18 cellular contexts compared by ENCODE assay signal in the genomic region with DNA sequence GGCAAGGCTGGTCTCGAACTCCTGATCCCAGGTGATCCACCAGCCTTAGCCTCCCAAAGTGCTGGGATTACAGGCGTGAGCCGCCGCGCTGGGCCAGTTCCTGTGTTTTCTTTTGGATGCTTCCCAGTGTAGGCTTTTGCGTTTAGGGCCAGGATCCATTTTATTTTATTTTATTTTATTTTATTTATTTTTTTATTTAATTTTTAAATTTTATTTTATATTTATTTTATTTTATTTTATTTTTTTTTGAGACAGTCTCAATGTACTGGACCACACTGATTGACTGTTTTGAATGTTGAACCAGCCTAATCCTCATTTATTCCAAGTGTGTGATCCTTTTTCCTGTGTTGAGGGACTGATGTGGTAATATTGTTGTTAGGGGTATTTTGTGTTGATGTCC. TPM values are rescaled to one million over a fixed set of nuclear protein-coding genes. Genes with fewer than 3 reads are reported as not detected.
DNase-seq lines count a peak whose midpoint lies in the region; ATAC-seq and TF ChIP-seq lines count a peak whose summit lies in the region.
"Had no signal": no experiment of that assay in that cellular context is flagged by ENCODE, and none has a peak within 500 bp of the region (broad histone marks: within the 10 kb centered on the region; RNA-seq: fewer than 3 reads in every experiment).

No MANE protein-coding gene starts in this region.

- CTCF ChIA-PET in WTC11 (lab: Charles Lee) = interaction anchor here (0.6 kb wide), 1 partner anchor 130 kb away, joined by 3 read pairs; no protein-coding TSS in a partner anchor

- H3K4me3 Mint-ChIP-seq in activated naive CD4-positive, alpha-beta T cell treated with anti-CD3 and anti-CD28 coated beads, Interleukin-2, amount 50 U/mL, for 24 hours = no peak overlapping the region
- H3K4me3 Mint-ChIP-seq in WTC11 = no peak overlapping the region
- H3K4me3 Mint-ChIP-seq: B cell; CD8-positive, alpha-beta T cell; GM23338; H9 had no signal

- peaks cover 6% of the 10 kb centered on the region for H3K4me1 Mint-ChIP-seq in activated naive CD4-positive, alpha-beta T cell treated with anti-CD3 and anti-CD28 coated beads, Interleukin-2, amount 50 U/mL, for 24 hours
- H3K4me1 Mint-ChIP-seq in WTC11 = peaks cover 16% of the 10 kb centered on the region

- H3K36me3 Mint-ChIP-seq in activated naive CD4-positive, alpha-beta T cell treated with anti-CD3 and anti-CD28 coated beads, Interleukin-2, amount 50 U/mL, for 24 hours = peaks cover 2% of the 10 kb centered on the region
- no peaks in the 10 kb centered on the region for H3K36me3 Mint-ChIP-seq in activated naive CD4-positive, alpha-beta T cell treated with anti-CD3 and anti-CD28 coated beads, Interleukin-2, amount 50 U/mL, for 72 hours
- peaks cover 5% of the 10 kb centered on the region; the same call in 1 of the 2 replicates for H3K36me3 Mint-ChIP-seq in WTC11
- H3K36me3 Mint-ChIP-seq: CD4-positive, CD25-positive, alpha-beta regulatory T cell; CD8-positive, alpha-beta T cell had no signal

- no peak for ATAC-seq in activated naive CD4-positive, alpha-beta T cell treated with anti-CD3 and anti-CD28 coated beads, Interleukin-2, amount 50 U/mL, for 72 hours
- no peak for ATAC-seq in WTC11
- ATAC-seq: CD8-positive, alpha-beta T cell; GM23338; HCT116 had no signal

- TF ChIP-seq CTCF in WTC11 (IDR thresholded peaks at IDR 0.05) (no peak), osteoblast (IDR thresholded peaks at IDR 0.05; ENCODE audit: extremely low read depth, low read depth, low read length) (no peak)

- no peaks in the 10 kb centered on the region for H3K36me3 ChIP-seq in osteoblast (ENCODE audit: insufficient read depth, low read length)
- H3K36me3 ChIP-seq: BLaER1 had no signal

- H3K9me3 Mint-ChIP-seq in activated naive CD4-positive, alpha-beta T cell treated with anti-CD3 and anti-CD28 coated beads, Interleukin-2, amount 50 U/mL, for 24 hours = no peaks in the 10 kb centered on the region
- no peaks in the 10 kb centered on the region for H3K9me3 Mint-ChIP-seq in activated naive CD4-positive, alpha-beta T cell treated with anti-CD3 and anti-CD28 coated beads, Interleukin-2, amount 50 U/mL, for 72 hours
- H3K9me3 Mint-ChIP-seq in WTC11 = peaks cover 7% of the 10 kb centered on the region

- peaks cover 8% of the 10 kb centered on the region for H3K4me1 ChIP-seq in osteoblast (ENCODE audit: insufficient read depth, low read length)

- no peaks in the 10 kb centered on the region for H3K27me3 ChIP-seq in osteoblast (ENCODE audit: insufficient read depth, low read length)

- H3K9me3 ChIP-seq in osteoblast (ENCODE audit: low read depth, low read length) = no peaks in the 10 kb centered on the region
- H3K9me3 ChIP-seq: BLaER1 had no signal

- no peak for DNase-seq in activated naive CD4-positive, alpha-beta T cell treated with anti-CD3 and anti-CD28 coated beads, Interleukin-2, amount 50 U/mL, for 72 hours (ENCODE audit: low spot score in 2 of 2)
- DNase-seq in WTC11 (ENCODE audit: low spot score) (no peak), osteoblast (ENCODE audit: insufficient read length, low spot score, missing footprints) (peak; percentile 56)
- no peak for DNase-seq in effector CD8-positive, alpha-beta T cell (lab: John Stamatoyannopoulos, UW)
- no peak for DNase-seq in central memory CD4-positive, alpha-beta T cell
- DNase-seq: CD4-positive, CD25-positive, alpha-beta regulatory T cell; CD8-positive, alpha-beta T cell; DMS 273 treated with DMSO at 0.1 percent for 48 hours; DMS79; EL; GF-D8; H9 had no signal

- H3K27ac ChIP-seq in osteoblast (ENCODE audit: low read depth, low read length) = no peak overlapping the region
- H3K27ac ChIP-seq: BLaER1, C4-2B had no signal

- H3K27me3 Mint-ChIP-seq in activated naive CD4-positive, alpha-beta T cell treated with anti-CD3 and anti-CD28 coated beads, Interleukin-2, amount 50 U/mL, for 24 hours = peaks cover under 1% of the 10 kb centered on the region
- H3K27me3 Mint-ChIP-seq in WTC11 (ENCODE audit: low read depth) = peaks cover 6% of the 10 kb centered on the region

- POLR2A ChIA-PET in WTC11 (lab: Charles Lee) = no interaction called here

- no peak overlapping the region for H3K4me3 ChIP-seq in osteoblast (ENCODE audit: insufficient read depth, low read length)
- H3K4me3 ChIP-seq: BLaER1, GM23338 had no signal

- no peak overlapping the region for H2AFZ ChIP-seq in osteoblast (ENCODE audit: low read length)
- H2AFZ ChIP-seq: GM23338 had no signal

- H3K27ac Mint-ChIP-seq in activated naive CD4-positive, alpha-beta T cell treated with anti-CD3 and anti-CD28 coated beads, Interleukin-2, amount 50 U/mL, for 24 hours = peak overlapping the region; percentile 8
- H3K27ac Mint-ChIP-seq in activated naive CD4-positive, alpha-beta T cell treated with anti-CD3 and anti-CD28 coated beads, Interleukin-2, amount 50 U/mL, for 72 hours = no peak overlapping the region
- H3K27ac Mint-ChIP-seq in WTC11 = no peak overlapping the region
- H3K27ac Mint-ChIP-seq: B cell; CD4-positive, CD25-positive, alpha-beta regulatory T cell; CD8-positive, alpha-beta T cell; GM23338; H9 had no signal

- H3K4me2 ChIP-seq in osteoblast (ENCODE audit: insufficient read depth, low read length) = no peak overlapping the region
- H3K4me2 ChIP-seq: BLaER1, GM23338 had no signal

- no peaks in the 10 kb centered on the region for H4K20me1 ChIP-seq in osteoblast (ENCODE audit: insufficient read depth, low read length)
- H4K20me1 ChIP-seq: BLaER1 had no signal

- no peaks in the 10 kb centered on the region for H3K79me2 ChIP-seq in osteoblast (ENCODE audit: insufficient read depth, low read length)

TF ChIP-seq in WTC11, 78 proteins besides CTCF, POLR2A, EP300 and RAD21:
- TF ChIP-seq NFYB (CRISPR knock-in tag; conservative IDR thresholded peaks at IDR 0.05; ENCODE audit: low read depth) = no peak
- TF ChIP-seq, protein P1, sequence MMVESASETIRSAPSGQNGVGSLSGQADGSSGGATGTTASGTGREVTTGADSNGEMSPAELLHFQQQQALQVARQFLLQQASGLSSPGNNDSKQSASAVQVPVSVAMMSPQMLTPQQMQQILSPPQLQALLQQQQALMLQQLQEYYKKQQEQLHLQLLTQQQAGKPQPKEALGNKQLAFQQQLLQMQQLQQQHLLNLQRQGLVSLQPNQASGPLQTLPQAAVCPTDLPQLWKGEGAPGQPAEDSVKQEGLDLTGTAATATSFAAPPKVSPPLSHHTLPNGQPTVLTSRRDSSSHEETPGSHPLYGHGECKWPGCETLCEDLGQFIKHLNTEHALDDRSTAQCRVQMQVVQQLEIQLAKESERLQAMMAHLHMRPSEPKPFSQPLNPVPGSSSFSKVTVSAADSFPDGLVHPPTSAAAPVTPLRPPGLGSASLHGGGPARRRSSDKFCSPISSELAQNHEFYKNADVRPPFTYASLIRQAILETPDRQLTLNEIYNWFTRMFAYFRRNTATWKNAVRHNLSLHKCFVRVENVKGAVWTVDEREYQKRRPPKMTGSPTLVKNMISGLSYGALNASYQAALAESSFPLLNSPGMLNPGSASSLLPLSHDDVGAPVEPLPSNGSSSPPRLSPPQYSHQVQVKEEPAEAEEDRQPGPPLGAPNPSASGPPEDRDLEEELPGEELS (CRISPR knock-in tag; IDR thresholded peaks at IDR 0.05) = no peak
- no peak for TF ChIP-seq NFE2L1 (CRISPR knock-in tag; IDR thresholded peaks at IDR 0.05)
- peak; percentile 99 for TF ChIP-seq HMGA2 (CRISPR knock-in tag; IDR thresholded peaks at IDR 0.05)
- TF ChIP-seq, protein P2, sequence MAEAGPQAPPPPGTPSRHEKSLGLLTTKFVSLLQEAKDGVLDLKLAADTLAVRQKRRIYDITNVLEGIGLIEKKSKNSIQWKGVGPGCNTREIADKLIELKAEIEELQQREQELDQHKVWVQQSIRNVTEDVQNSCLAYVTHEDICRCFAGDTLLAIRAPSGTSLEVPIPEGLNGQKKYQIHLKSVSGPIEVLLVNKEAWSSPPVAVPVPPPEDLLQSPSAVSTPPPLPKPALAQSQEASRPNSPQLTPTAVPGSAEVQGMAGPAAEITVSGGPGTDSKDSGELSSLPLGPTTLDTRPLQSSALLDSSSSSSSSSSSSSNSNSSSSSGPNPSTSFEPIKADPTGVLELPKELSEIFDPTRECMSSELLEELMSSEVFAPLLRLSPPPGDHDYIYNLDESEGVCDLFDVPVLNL (CRISPR knock-in tag; IDR thresholded peaks at IDR 0.05; ENCODE audit: borderline replicate concordance, low read depth) = no peak

RNA-seq across cellular contexts. Expression of a gene that starts 8.4 kb away (rescaled TPM):
- total RNA-seq in activated naive CD4-positive, alpha-beta T cell treated with anti-CD3 and anti-CD28 coated beads, Interleukin-2, amount 50 U/mL, for 72 hours = 10 to 100 TPM in 1 of 2 donors, 1 to 10 TPM in 1; 2.4 to 34.1 TPM
- total RNA-seq in WTC11 (2021) (49.9 to 56.3 TPM (median 51.6 TPM) in 3 replicates), osteoblast (29.7 and 30.1 TPM in 2 replicates)

RNA-seq across cellular contexts. Expression of a gene that starts 18.8 kb away (rescaled TPM):
- 10 to 100 TPM in 1 of 2 donors, 1 to 10 TPM in 1; 5.2 to 11.3 TPM for total RNA-seq in activated naive CD4-positive, alpha-beta T cell treated with anti-CD3 and anti-CD28 coated beads, Interleukin-2, amount 50 U/mL, for 72 hours
- 23.4 to 28.4 TPM (median 24.5 TPM) in 3 replicates for total RNA-seq in WTC11 (2021)
- total RNA-seq in osteoblast = 17.4 and 21.2 TPM in 2 replicates

RNA-seq across cellular contexts. Expression of a gene that starts 19.4 kb away (rescaled TPM):
- total RNA-seq in activated naive CD4-positive, alpha-beta T cell treated with anti-CD3 and anti-CD28 coated beads, Interleukin-2, amount 50 U/mL, for 72 hours = 10 to 100 TPM; 50.9 to 63.5 TPM
- total RNA-seq in WTC11 (2021) = 62.2 to 85.3 TPM (median 81.1 TPM) in 3 replicates
- 38.0 and 44.2 TPM in 2 replicates for total RNA-seq in osteoblast

RNA-seq across cellular contexts. Expression of a gene that starts 32.8 kb away (rescaled TPM):
- 100 to 1,000 TPM; 226 to 328 TPM for total RNA-seq in activated naive CD4-positive, alpha-beta T cell treated with anti-CD3 and anti-CD28 coated beads, Interleukin-2, amount 50 U/mL, for 72 hours
- total RNA-seq in WTC11 (2021) (314 to 352 TPM (median 343 TPM) in 3 replicates), osteoblast (204 TPM in 2 replicates)
